In the genomic region with DNA sequence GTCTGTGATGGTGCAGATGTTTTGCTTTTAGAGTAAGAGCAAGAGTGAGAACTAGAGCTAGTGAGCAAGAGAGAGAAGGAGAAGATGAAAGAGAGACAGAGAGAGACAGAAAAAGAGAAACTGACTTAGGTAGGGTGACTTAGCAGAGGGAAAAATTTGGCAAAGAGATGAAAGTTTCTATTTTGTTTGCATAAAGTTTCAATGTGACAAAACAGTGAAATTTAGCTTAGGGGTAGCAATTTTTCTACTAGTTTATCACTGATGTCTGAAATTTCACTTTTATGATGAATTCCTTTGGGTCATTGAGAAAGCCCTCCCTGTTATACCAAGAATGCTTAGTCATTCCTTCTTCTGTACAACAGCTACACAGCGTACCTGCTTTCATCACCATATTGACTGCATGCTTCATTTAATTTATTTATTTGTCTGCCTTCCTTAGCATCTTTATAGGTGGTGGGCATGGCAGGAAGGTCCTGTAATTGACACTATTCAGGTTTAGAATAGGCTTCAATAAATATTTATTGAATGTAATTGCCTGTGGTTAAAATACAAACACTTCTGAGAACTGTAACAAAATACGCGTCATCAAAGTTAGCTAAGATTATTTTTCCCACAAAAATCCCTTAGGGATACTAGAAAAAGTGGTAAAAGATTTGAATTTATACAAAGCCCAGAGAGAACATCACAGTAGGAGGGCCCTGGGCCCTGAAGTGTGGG, we compare ENCODE assay signal across 1 cellular context.
A peak's percentile ranks its signal among the peaks of the same experiment; 100 is the strongest.
TF ChIP-seq lines count a peak whose summit lies in the region.

No MANE protein-coding gene starts in this region.

TF ChIP-seq in GM12878, 131 proteins besides CTCF, POLR2A, EP300 and RAD21 (continued from another document and continues in another):
- 0 out of 2 replicates have a peak, but pooled peaks have one; percentile 9 for TF ChIP-seq BMI1 (IDR thresholded peaks at IDR 0.05; ENCODE audit: borderline replicate concordance)
- no peak for TF ChIP-seq IRF5 (IDR thresholded peaks at IDR 0.05; ENCODE audit: borderline replicate concordance)
- TF ChIP-seq HDGF (IDR thresholded peaks at IDR 0.05) = peak; percentile 57; the same call in 1 of the 2 replicates
- TF ChIP-seq TBL1XR1 (IDR thresholded peaks at IDR 0.05; ENCODE audit: low read depth, low read length) = peak; percentile 65; the same call in 1 of the 2 replicates
- peak; percentile 45; the same call in 1 of the 2 replicates for TF ChIP-seq MEF2A (IDR thresholded peaks at IDR 0.05; ENCODE audit: insufficient read depth, low read depth, low read length)
- TF ChIP-seq SREBF1 (IDR thresholded peaks at IDR 0.05; ENCODE audit: low read length) = no peak
- no peak for TF ChIP-seq CHD2 (IDR thresholded peaks at IDR 0.05; ENCODE audit: borderline replicate concordance, low read depth, low read length)
- peak; percentile 69 for TF ChIP-seq FOXM1 (IDR thresholded peaks at IDR 0.05; ENCODE audit: low read depth, low read length)
- TF ChIP-seq ZBED1 (IDR thresholded peaks at IDR 0.05; ENCODE audit: borderline replicate concordance) = no peak
- TF ChIP-seq POU2F2 (IDR thresholded peaks at IDR 0.05; ENCODE audit: borderline replicate concordance, low read depth, low read length) = peak; percentile 65; the same call in 2 of the 3 replicates
- no peak for TF ChIP-seq RB1 (IDR thresholded peaks at IDR 0.05; ENCODE audit: borderline replicate concordance)
- no peak for TF ChIP-seq SRF (IDR thresholded peaks at IDR 0.05; ENCODE audit: low read depth in 2 of 2, low read length in 2 of 2)
- no peak for TF ChIP-seq EGR1 (IDR thresholded peaks at IDR 0.05; ENCODE audit: borderline replicate concordance in 1 of 2, low read depth in 2 of 2, low read length in 2 of 2)
- peak; percentile 89 for TF ChIP-seq SKIL (IDR thresholded peaks at IDR 0.05; ENCODE audit: low read depth, poor library complexity, severe bottlenecking)
- no peak for TF ChIP-seq CHD4 (IDR thresholded peaks at IDR 0.05)
- TF ChIP-seq, protein P1, sequence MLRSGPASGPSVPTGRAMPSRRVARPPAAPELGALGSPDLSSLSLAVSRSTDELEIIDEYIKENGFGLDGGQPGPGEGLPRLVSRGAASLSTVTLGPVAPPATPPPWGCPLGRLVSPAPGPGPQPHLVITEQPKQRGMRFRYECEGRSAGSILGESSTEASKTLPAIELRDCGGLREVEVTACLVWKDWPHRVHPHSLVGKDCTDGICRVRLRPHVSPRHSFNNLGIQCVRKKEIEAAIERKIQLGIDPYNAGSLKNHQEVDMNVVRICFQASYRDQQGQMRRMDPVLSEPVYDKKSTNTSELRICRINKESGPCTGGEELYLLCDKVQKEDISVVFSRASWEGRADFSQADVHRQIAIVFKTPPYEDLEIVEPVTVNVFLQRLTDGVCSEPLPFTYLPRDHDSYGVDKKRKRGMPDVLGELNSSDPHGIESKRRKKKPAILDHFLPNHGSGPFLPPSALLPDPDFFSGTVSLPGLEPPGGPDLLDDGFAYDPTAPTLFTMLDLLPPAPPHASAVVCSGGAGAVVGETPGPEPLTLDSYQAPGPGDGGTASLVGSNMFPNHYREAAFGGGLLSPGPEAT (IDR thresholded peaks at IDR 0.05; ENCODE audit: low read depth) = peak; percentile 74
- TF ChIP-seq, protein P2, sequence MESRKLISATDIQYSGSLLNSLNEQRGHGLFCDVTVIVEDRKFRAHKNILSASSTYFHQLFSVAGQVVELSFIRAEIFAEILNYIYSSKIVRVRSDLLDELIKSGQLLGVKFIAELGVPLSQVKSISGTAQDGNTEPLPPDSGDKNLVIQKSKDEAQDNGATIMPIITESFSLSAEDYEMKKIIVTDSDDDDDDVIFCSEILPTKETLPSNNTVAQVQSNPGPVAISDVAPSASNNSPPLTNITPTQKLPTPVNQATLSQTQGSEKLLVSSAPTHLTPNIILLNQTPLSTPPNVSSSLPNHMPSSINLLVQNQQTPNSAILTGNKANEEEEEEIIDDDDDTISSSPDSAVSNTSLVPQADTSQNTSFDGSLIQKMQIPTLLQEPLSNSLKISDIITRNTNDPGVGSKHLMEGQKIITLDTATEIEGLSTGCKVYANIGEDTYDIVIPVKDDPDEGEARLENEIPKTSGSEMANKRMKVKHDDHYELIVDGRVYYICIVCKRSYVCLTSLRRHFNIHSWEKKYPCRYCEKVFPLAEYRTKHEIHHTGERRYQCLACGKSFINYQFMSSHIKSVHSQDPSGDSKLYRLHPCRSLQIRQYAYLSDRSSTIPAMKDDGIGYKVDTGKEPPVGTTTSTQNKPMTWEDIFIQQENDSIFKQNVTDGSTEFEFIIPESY (IDR thresholded peaks at IDR 0.05) = no peak
- no peak for TF ChIP-seq IRF3 (IDR thresholded peaks at IDR 0.05)
- TF ChIP-seq YY1 (IDR thresholded peaks at IDR 0.05; ENCODE audit: low read depth, low read length) = 0 out of 2 replicates have a peak, but pooled peaks have one; percentile 19
- TF ChIP-seq CBX5 (IDR thresholded peaks at IDR 0.05; ENCODE audit: low read depth) = no peak
- TF ChIP-seq ZNF592 (IDR thresholded peaks at IDR 0.05) = 0 out of 2 replicates have a peak, but pooled peaks have one; percentile 29
- TF ChIP-seq JUNB (IDR thresholded peaks at IDR 0.05) = peak; percentile 81
- TF ChIP-seq BRCA1 (IDR thresholded peaks at IDR 0.05; ENCODE audit: low read depth, low read length) = no peak
- no peak for TF ChIP-seq MXI1 (IDR thresholded peaks at IDR 0.05; ENCODE audit: low read depth, low read length)
- TF ChIP-seq CREB1 (IDR thresholded peaks at IDR 0.05; ENCODE audit: low read depth) = 0 out of 2 replicates have a peak, but pooled peaks have one; percentile 47
- no peak for TF ChIP-seq ZZZ3 (IDR thresholded peaks at IDR 0.05; ENCODE audit: control insufficient read depth, insufficient read length, low read depth)
- TF ChIP-seq POLR2AphosphoS5 (IDR thresholded peaks at IDR 0.05; ENCODE audit: low read length) = no peak
- no peak for TF ChIP-seq SMC3 (IDR thresholded peaks at IDR 0.05; ENCODE audit: borderline replicate concordance, low read length)
- TF ChIP-seq, protein P3, sequence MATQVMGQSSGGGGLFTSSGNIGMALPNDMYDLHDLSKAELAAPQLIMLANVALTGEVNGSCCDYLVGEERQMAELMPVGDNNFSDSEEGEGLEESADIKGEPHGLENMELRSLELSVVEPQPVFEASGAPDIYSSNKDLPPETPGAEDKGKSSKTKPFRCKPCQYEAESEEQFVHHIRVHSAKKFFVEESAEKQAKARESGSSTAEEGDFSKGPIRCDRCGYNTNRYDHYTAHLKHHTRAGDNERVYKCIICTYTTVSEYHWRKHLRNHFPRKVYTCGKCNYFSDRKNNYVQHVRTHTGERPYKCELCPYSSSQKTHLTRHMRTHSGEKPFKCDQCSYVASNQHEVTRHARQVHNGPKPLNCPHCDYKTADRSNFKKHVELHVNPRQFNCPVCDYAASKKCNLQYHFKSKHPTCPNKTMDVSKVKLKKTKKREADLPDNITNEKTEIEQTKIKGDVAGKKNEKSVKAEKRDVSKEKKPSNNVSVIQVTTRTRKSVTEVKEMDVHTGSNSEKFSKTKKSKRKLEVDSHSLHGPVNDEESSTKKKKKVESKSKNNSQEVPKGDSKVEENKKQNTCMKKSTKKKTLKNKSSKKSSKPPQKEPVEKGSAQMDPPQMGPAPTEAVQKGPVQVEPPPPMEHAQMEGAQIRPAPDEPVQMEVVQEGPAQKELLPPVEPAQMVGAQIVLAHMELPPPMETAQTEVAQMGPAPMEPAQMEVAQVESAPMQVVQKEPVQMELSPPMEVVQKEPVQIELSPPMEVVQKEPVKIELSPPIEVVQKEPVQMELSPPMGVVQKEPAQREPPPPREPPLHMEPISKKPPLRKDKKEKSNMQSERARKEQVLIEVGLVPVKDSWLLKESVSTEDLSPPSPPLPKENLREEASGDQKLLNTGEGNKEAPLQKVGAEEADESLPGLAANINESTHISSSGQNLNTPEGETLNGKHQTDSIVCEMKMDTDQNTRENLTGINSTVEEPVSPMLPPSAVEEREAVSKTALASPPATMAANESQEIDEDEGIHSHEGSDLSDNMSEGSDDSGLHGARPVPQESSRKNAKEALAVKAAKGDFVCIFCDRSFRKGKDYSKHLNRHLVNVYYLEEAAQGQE (IDR thresholded peaks at IDR 0.05; ENCODE audit: low read depth, low read length) = no peak
- 0 out of 2 replicates have a peak, but pooled peaks have one; percentile 67 for TF ChIP-seq HDAC2 (IDR thresholded peaks at IDR 0.05)
- no peak for TF ChIP-seq RFX5 (IDR thresholded peaks at IDR 0.05; ENCODE audit: low read depth, low read length)
- TF ChIP-seq RBBP5 (conservative IDR thresholded peaks at IDR 0.05) = no peak
- peak; percentile 74; the same call in 1 of the 2 replicates for TF ChIP-seq MTA2 (IDR thresholded peaks at IDR 0.05; ENCODE audit: low read depth)
- TF ChIP-seq PRDM15 (CRISPR knock-in tag; IDR thresholded peaks at IDR 0.05) = no peak
- no peak for TF ChIP-seq ZNF622 (IDR thresholded peaks at IDR 0.05)
- TF ChIP-seq CHD1 (IDR thresholded peaks at IDR 0.05; ENCODE audit: low read depth, low read length) = no peak
